Comparison of ENCODE assay signal across 38 cellular contexts in genomic region chr5:74991522-74991921, GRCh38.
"Had no signal": no experiment of that assay in that cellular context is flagged by ENCODE, and none has a peak within 500 bp of the region (broad histone marks: within the 10 kb centered on the region; RNA-seq: fewer than 3 reads in every experiment).

No MANE protein-coding gene starts in this region.

- H3K9me3 Mint-ChIP-seq: activated naive CD4-positive, alpha-beta T cell treated with anti-CD3 and anti-CD28 coated beads, Interleukin-2, amount 50 U/mL, for 24 hours; T-helper 1 cell treated with Interleukin-12 subunit alpha and Interleukin-12 subunit beta and Interleukin-4 antibody, amounts not matched to agents 30 μg/mL and 1 μg/mL, for 36 hours had no signal

- H3K4me1 Mint-ChIP-seq: activated B cell treated with CpG ODN at 0.5 μM for 24 hours; activated CD4-positive, alpha-beta T cell treated with anti-CD3 and anti-CD28 coated beads, Interleukin-2, amount 10 ng/mL, durations not matched to agents 24 days and 14 days; activated CD8-positive, alpha-beta memory T cell treated with anti-CD3 and anti-CD28 coated beads, Interleukin-2, amount 10 ng/mL, durations not matched to agents 7 days and 5 days; activated naive CD4-positive, alpha-beta T cell treated with anti-CD3 and anti-CD28 coated beads, Interleukin-2, amount 10 ng/mL, durations not matched to agents 7 days and 5 days; activated naive CD4-positive, alpha-beta T cell treated with anti-CD3 and anti-CD28 coated beads, Interleukin-2, amount 50 U/mL, for 24 hours; activated naive CD8-positive, alpha-beta T cell treated with anti-CD3 and anti-CD28 coated beads, Interleukin-2, amount 10 ng/mL, durations not matched to agents 7 days and 5 days; activated naive CD8-positive, alpha-beta T cell treated with anti-CD3 and anti-CD28 coated beads, Interleukin-2, amount 50 U/mL, for 24 hours; brain had no signal

- FAIRE-seq: bronchial epithelial cell, TTC549 had no signal

- H3K36me3 ChIP-seq: ascending aorta, cardiac muscle cell had no signal

- H3K4me3 ChIP-seq: ascending aorta, cardiac muscle cell had no signal

- DNase-seq: activated B cell treated with CpG ODN at 0.5 μM for 24 hours; activated CD4-positive, alpha-beta memory T cell treated with anti-CD3 and anti-CD28 coated beads for 36 hours; activated CD4-positive, alpha-beta T cell treated with anti-CD3 and anti-CD28 coated beads for 4 hours; activated CD4-positive, alpha-beta T cell treated with anti-CD3 and anti-CD28 coated beads, Interleukin-2, amount 10 ng/mL, durations not matched to agents 24 days and 14 days; activated CD4-positive, alpha-beta T cell treated with anti-CD3 and anti-CD28 coated beads, Interleukin-2, amount 50 U/mL, for 1 hour; activated CD4-positive, alpha-beta T cell treated with anti-CD3 and anti-CD28 coated beads, Interleukin-2, amount 50 U/mL, for 4 hours; activated CD4-positive, CD25-positive, alpha-beta regulatory T cell treated with anti-CD3 and anti-CD28 coated beads, Interleukin-2, amount 50 U/mL, for 72 hours; activated CD8-positive, alpha-beta memory T cell treated with anti-CD3 and anti-CD28 coated beads for 24 hours; activated CD8-positive, alpha-beta memory T cell treated with anti-CD3 and anti-CD28 coated beads, Interleukin-2, amount 10 ng/mL, durations not matched to agents 7 days and 5 days; activated CD8-positive, alpha-beta memory T cell treated with anti-CD3 and anti-CD28 coated beads, Interleukin-2, amount 50 U/mL, for 48 hours; activated CD8-positive, alpha-beta T cell treated with anti-CD3 and anti-CD28 coated beads, Interleukin-2, amount 10 ng/mL, durations not matched to agents 7 days and 5 days; activated effector memory CD4-positive, alpha-beta T cell treated with Interleukin-2 at 50 U/mL for 16 hours; activated gamma-delta T cell; activated naive CD4-positive, alpha-beta T cell treated with anti-CD3 and anti-CD28 coated beads, Interleukin-2, amount 10 ng/mL, durations not matched to agents 7 days and 5 days; activated naive CD4-positive, alpha-beta T cell treated with Interleukin-2 at 50 U/mL for 16 hours; activated naive CD8-positive, alpha-beta T cell treated with anti-CD3 and anti-CD28 coated beads, Interleukin-2, amount 10 ng/mL, durations not matched to agents 7 days and 5 days; activated naive CD8-positive, alpha-beta T cell treated with anti-CD3 and anti-CD28 coated beads, Interleukin-2, amount 50 U/mL, for 24 hours; activated T-cell treated with anti-CD3 and anti-CD28 coated beads, Interleukin-2, amount 50 U/mL, for 24 hours; activated T-cell treated with anti-CD3 and anti-CD28 coated beads, Interleukin-2, amount 50 U/mL, for 48 hours; amygdala; anterior cingulate cortex; caudate nucleus; cerebellar nuclear complex; T-helper 1 cell; T-helper 2 cell; T-helper 9 cell had no signal

- H3K36me3 Mint-ChIP-seq: activated CD4-positive, alpha-beta memory T cell treated with anti-CD3 and anti-CD28 coated beads for 36 hours; activated naive CD4-positive, alpha-beta T cell treated with anti-CD3 and anti-CD28 coated beads, Interleukin-2, amount 10 ng/mL, durations not matched to agents 7 days and 5 days; activated naive CD4-positive, alpha-beta T cell treated with anti-CD3 and anti-CD28 coated beads, Interleukin-2, amount 50 U/mL, for 24 hours; activated naive CD8-positive, alpha-beta T cell treated with anti-CD3 and anti-CD28 coated beads, Interleukin-2, amount 10 ng/mL, durations not matched to agents 7 days and 5 days; brain had no signal

- H3K4me1 ChIP-seq: ascending aorta had no signal

- H3K27me3 ChIP-seq: ascending aorta, cardiac muscle cell had no signal

- ATAC-seq: activated CD8-positive, alpha-beta memory T cell treated with anti-CD3 and anti-CD28 coated beads, Interleukin-2, amount 10 ng/mL, durations not matched to agents 7 days and 5 days; activated CD8-positive, alpha-beta T cell treated with anti-CD3 and anti-CD28 coated beads, Interleukin-2, amount 10 ng/mL, durations not matched to agents 7 days and 5 days; activated naive CD8-positive, alpha-beta T cell treated with anti-CD3 and anti-CD28 coated beads, Interleukin-2, amount 50 U/mL, for 24 hours had no signal

- H3K27ac ChIP-seq: ascending aorta, cardiac muscle cell, VCaP had no signal

- H3K4me3 Mint-ChIP-seq: activated B cell treated with CpG ODN at 0.5 μM for 24 hours; activated CD4-positive, alpha-beta memory T cell treated with anti-CD3 and anti-CD28 coated beads for 36 hours; activated CD4-positive, alpha-beta T cell treated with anti-CD3 and anti-CD28 coated beads, Interleukin-2, amount 10 ng/mL, durations not matched to agents 24 days and 14 days; activated CD8-positive, alpha-beta memory T cell treated with anti-CD3 and anti-CD28 coated beads, Interleukin-2, amount 10 ng/mL, durations not matched to agents 7 days and 5 days; activated CD8-positive, alpha-beta T cell treated with anti-CD3 and anti-CD28 coated beads, Interleukin-2, amount 10 ng/mL, durations not matched to agents 7 days and 5 days; activated naive CD4-positive, alpha-beta T cell treated with anti-CD3 and anti-CD28 coated beads, Interleukin-2, amount 10 ng/mL, durations not matched to agents 7 days and 5 days; activated naive CD4-positive, alpha-beta T cell treated with anti-CD3 and anti-CD28 coated beads, Interleukin-2, amount 50 U/mL, for 24 hours; activated naive CD8-positive, alpha-beta T cell; activated naive CD8-positive, alpha-beta T cell treated with anti-CD3 and anti-CD28 coated beads, Interleukin-2, amount 10 ng/mL, durations not matched to agents 7 days and 5 days; activated naive CD8-positive, alpha-beta T cell treated with anti-CD3 and anti-CD28 coated beads, Interleukin-2, amount 50 U/mL, for 24 hours; activated T-cell treated with anti-CD3 and anti-CD28 coated beads, Interleukin-2, amount 50 U/mL, for 24 hours; brain; central memory CD8-positive, alpha-beta T cell; T-helper 1 cell treated with Interleukin-12 subunit alpha and Interleukin-12 subunit beta and Interleukin-4 antibody, amounts not matched to agents 30 μg/mL and 1 μg/mL, for 36 hours; T-helper 2 cell treated with Interferon-gamma antibody and Interleukin-4, amounts not matched to agents 5 μg/mL and 100 μg/mL, for 36 hours had no signal

- H3K27ac Mint-ChIP-seq: activated B cell treated with CpG ODN at 0.5 μM for 24 hours; activated CD4-positive, alpha-beta memory T cell treated with anti-CD3 and anti-CD28 coated beads for 36 hours; activated CD4-positive, alpha-beta T cell treated with anti-CD3 and anti-CD28 coated beads, Interleukin-2, amount 10 ng/mL, durations not matched to agents 24 days and 14 days; activated CD8-positive, alpha-beta memory T cell treated with anti-CD3 and anti-CD28 coated beads, Interleukin-2, amount 10 ng/mL, durations not matched to agents 7 days and 5 days; activated CD8-positive, alpha-beta T cell treated with anti-CD3 and anti-CD28 coated beads, Interleukin-2, amount 10 ng/mL, durations not matched to agents 7 days and 5 days; activated naive CD4-positive, alpha-beta T cell treated with anti-CD3 and anti-CD28 coated beads, Interleukin-2, amount 10 ng/mL, durations not matched to agents 7 days and 5 days; activated naive CD4-positive, alpha-beta T cell treated with anti-CD3 and anti-CD28 coated beads, Interleukin-2, amount 50 U/mL, for 24 hours; activated naive CD8-positive, alpha-beta T cell; activated naive CD8-positive, alpha-beta T cell treated with anti-CD3 and anti-CD28 coated beads, Interleukin-2, amount 10 ng/mL, durations not matched to agents 7 days and 5 days; activated naive CD8-positive, alpha-beta T cell treated with anti-CD3 and anti-CD28 coated beads, Interleukin-2, amount 50 U/mL, for 24 hours; activated T-cell treated with anti-CD3 and anti-CD28 coated beads, Interleukin-2, amount 50 U/mL, for 24 hours; activated T-helper 2 cell treated with anti-CD3 and anti-CD28 coated beads, Interferon-gamma antibody, Interleukin-2, Interleukin-4, amounts not matched to agents 10 μg/mL and 5 μg/mL and 100 μg/mL, durations not matched to agents 14 hours and 24 hours and 36 hours; brain; T-helper 1 cell treated with Interleukin-12 subunit alpha and Interleukin-12 subunit beta and Interleukin-4 antibody, amounts not matched to agents 30 μg/mL and 1 μg/mL, for 36 hours; T-helper 2 cell treated with Interferon-gamma antibody and Interleukin-4, amounts not matched to agents 5 μg/mL and 100 μg/mL, for 36 hours had no signal

- H3K27me3 Mint-ChIP-seq: activated CD8-positive, alpha-beta memory T cell treated with anti-CD3 and anti-CD28 coated beads, Interleukin-2, amount 10 ng/mL, durations not matched to agents 7 days and 5 days; activated naive CD4-positive, alpha-beta T cell treated with anti-CD3 and anti-CD28 coated beads, Interleukin-2, amount 50 U/mL, for 24 hours; activated naive CD8-positive, alpha-beta T cell; activated naive CD8-positive, alpha-beta T cell treated with anti-CD3 and anti-CD28 coated beads, Interleukin-2, amount 10 ng/mL, durations not matched to agents 7 days and 5 days; activated naive CD8-positive, alpha-beta T cell treated with anti-CD3 and anti-CD28 coated beads, Interleukin-2, amount 50 U/mL, for 24 hours; activated T-cell treated with anti-CD3 and anti-CD28 coated beads, Interleukin-2, amount 50 U/mL, for 24 hours; brain; central memory CD8-positive, alpha-beta T cell had no signal
